ENCODE assay signal across 1 cellular context in genomic region chrX:17361620-17362019, GRCh38.
A peak's percentile ranks its signal among the peaks of the same experiment; 100 is the strongest.
TF ChIP-seq lines count a peak whose summit lies in the region.

No MANE protein-coding gene starts in this region.

TF ChIP-seq in H1, 55 proteins besides CTCF, POLR2A, EP300 and RAD21:
- TF ChIP-seq SIN3A (conservative IDR thresholded peaks at IDR 0.05 in 1 of 2, IDR thresholded peaks at IDR 0.05 in 1 of 2; ENCODE audit: low read depth in 1 of 2, low read length in 2 of 2): no peak
- peak; percentile 48 for TF ChIP-seq MAX (IDR thresholded peaks at IDR 0.05)
- peak; percentile 60; the same call in 1 of the 2 replicates for TF ChIP-seq USF2 (IDR thresholded peaks at IDR 0.05; ENCODE audit: low read length)
- peak; percentile 81 for TF ChIP-seq ATF3 (IDR thresholded peaks at IDR 0.05; ENCODE audit: insufficient read depth, low read depth, low read length)
TF ChIP-seq in H1: peak in this region for 3.
